ENCODE assay signal across 8 cellular contexts in the genomic region with DNA sequence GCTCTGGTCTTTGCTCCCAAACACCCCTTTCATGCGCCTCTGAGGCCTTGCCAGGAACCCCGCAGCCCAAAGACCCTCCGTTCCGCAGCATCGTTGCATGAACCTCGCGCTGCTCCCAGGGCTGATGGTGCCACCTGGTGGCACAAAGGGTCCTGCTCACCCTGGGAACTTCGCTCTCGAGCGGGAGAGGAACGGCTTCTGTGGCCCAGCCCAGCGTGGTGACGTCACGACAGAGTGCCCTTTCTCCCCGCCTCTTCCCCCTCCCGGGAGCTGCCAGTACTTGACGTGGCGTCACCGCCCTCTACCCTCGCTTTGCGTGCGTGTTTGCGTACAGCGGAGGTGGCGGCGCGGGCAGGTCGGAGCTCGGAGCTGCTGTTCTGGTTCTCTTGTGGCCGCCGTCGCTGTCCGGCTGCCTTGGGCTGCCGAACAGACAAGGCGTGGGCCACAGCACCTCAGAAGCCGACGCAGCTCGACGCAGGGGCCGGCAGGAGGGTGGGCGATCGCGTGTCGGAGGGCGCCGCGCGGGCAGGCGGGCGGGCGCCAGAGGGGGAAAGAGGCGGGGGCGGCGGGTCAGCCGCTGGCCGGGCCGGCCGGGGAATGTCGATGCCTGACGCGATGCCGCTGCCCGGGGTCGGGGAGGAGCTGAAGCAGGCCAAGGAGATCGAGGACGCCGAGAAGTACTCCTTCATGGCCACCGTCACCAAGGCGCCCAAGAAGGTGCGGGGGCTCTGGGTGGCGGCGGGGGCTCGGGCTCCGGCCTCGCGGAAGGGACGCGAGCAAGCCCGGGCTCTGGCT. TPM values are rescaled to one million over a fixed set of nuclear protein-coding genes. Genes with fewer than 3 reads are reported as not detected.
DNase-seq lines count a peak whose midpoint lies in the region; ATAC-seq and TF ChIP-seq lines count a peak whose summit lies in the region.

A gene (plus strand): TSS at position 310 of the 795 bp plus-strand sequence. CDS start 288 bp downstream, at position 598.

- TF ChIP-seq RAD21 in Ishikawa (IDR thresholded peaks at IDR 0.05; ENCODE audit: low read depth) = peak; percentile 100

- H3K9me3 ChIP-seq in mucosa of descending colon = no peaks in the 10 kb centered on the region

- DNase-seq in DMS53 treated with DMSO at 0.1 percent for 48 hours (lab: John Stamatoyannopoulos, UW; ENCODE audit: unreplicated experiment) (peak; percentile 97), OCI-M2 (lab: John Stamatoyannopoulos, UW; ENCODE audit: unreplicated experiment) (peak; percentile 90), activated T-cell treated with anti-CD3 and anti-CD28 coated beads for 4 hours (peak; percentile 98), epithelial cell of esophagus (ENCODE audit: low read depth) (peak; percentile 99), mucosa of descending colon (peak; percentile 99 to 100 (median 100))
- peak; percentile 99 for DNase-seq in stimulated activated CD8-positive, alpha-beta memory T cell treated with anti-CD3 and anti-CD28 coated beads, Interleukin-4, amount 100 ng/mL, for 24 hours (ENCODE audit: low read depth)

- peak within 1 kb of the TSS; percentile 79 for H3K4me3 ChIP-seq in epithelial cell of esophagus (ENCODE audit: low read length)
- H3K4me3 ChIP-seq in mucosa of descending colon = peak within 1 kb of the TSS; percentile 75

- TF ChIP-seq CTCF in epithelial cell of esophagus (IDR thresholded peaks at IDR 0.05; ENCODE audit: insufficient read depth, low read depth, low read length, missing control alignments) = peak; percentile 95
- TF ChIP-seq CTCF in mucosa of descending colon (IDR thresholded peaks at IDR 0.05) = peak; percentile 97

- ATAC-seq in GM21576 (IDR thresholded peaks at IDR 0.05; ENCODE audit: unreplicated experiment) (peak; percentile 98), mucosa of descending colon (peak; percentile 98)

- intact Hi-C loops in mucosa of descending colon (cut with DNase I, micrococcal nuclease) = loop anchor here (5.0 to 10.0 kb wide), 3 partner anchors 207 to 440 kb away; a partner anchor contains a TSS

- 0 out of 2 replicates have a peak, but pooled peaks have one; percentile 25 for TF ChIP-seq EP300 in Ishikawa (IDR thresholded peaks at IDR 0.05; ENCODE audit: borderline replicate concordance)

- peaks cover 41% of the 10 kb centered on the region for H3K4me1 ChIP-seq in mucosa of descending colon (ENCODE audit: low read depth)

- no peaks in the 10 kb centered on the region for H3K36me3 ChIP-seq in mucosa of descending colon (ENCODE audit: low read depth)

TF ChIP-seq in Ishikawa, 13 proteins besides CTCF, POLR2A, EP300 and RAD21:
- TF ChIP-seq FOXM1 (IDR thresholded peaks at IDR 0.05; ENCODE audit: borderline replicate concordance, low read depth) (no peak), YY1 (IDR thresholded peaks at IDR 0.05; ENCODE audit: low read depth) (peak; percentile 97), TEAD4 (IDR thresholded peaks at IDR 0.05) (no peak), TCF12 (IDR thresholded peaks at IDR 0.05; ENCODE audit: low read depth) (peak; percentile 20; the same call in 1 of the 2 replicates), ZBTB7A (IDR thresholded peaks at IDR 0.05; ENCODE audit: low read depth) (peak; percentile 71), NFIC (IDR thresholded peaks at IDR 0.05) (0 out of 2 replicates have a peak, but pooled peaks have one; percentile 4), CEBPB (IDR thresholded peaks at IDR 0.05) (no peak), TAF1 (IDR thresholded peaks at IDR 0.05; ENCODE audit: low read depth) (peak; percentile 73), EGR1 (IDR thresholded peaks at IDR 0.05) (peak; percentile 75), CREB1 (IDR thresholded peaks at IDR 0.05; ENCODE audit: low read depth) (peak; percentile 86)
- TF ChIP-seq, protein P1, sequence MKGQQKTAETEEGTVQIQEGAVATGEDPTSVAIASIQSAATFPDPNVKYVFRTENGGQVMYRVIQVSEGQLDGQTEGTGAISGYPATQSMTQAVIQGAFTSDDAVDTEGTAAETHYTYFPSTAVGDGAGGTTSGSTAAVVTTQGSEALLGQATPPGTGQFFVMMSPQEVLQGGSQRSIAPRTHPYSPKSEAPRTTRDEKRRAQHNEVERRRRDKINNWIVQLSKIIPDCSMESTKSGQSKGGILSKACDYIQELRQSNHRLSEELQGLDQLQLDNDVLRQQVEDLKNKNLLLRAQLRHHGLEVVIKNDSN (IDR thresholded peaks at IDR 0.05) = no peak
- TF ChIP-seq, protein P2, sequence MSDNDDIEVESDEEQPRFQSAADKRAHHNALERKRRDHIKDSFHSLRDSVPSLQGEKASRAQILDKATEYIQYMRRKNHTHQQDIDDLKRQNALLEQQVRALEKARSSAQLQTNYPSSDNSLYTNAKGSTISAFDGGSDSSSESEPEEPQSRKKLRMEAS (IDR thresholded peaks at IDR 0.05) = peak; percentile 10
- TF ChIP-seq, protein P3, sequence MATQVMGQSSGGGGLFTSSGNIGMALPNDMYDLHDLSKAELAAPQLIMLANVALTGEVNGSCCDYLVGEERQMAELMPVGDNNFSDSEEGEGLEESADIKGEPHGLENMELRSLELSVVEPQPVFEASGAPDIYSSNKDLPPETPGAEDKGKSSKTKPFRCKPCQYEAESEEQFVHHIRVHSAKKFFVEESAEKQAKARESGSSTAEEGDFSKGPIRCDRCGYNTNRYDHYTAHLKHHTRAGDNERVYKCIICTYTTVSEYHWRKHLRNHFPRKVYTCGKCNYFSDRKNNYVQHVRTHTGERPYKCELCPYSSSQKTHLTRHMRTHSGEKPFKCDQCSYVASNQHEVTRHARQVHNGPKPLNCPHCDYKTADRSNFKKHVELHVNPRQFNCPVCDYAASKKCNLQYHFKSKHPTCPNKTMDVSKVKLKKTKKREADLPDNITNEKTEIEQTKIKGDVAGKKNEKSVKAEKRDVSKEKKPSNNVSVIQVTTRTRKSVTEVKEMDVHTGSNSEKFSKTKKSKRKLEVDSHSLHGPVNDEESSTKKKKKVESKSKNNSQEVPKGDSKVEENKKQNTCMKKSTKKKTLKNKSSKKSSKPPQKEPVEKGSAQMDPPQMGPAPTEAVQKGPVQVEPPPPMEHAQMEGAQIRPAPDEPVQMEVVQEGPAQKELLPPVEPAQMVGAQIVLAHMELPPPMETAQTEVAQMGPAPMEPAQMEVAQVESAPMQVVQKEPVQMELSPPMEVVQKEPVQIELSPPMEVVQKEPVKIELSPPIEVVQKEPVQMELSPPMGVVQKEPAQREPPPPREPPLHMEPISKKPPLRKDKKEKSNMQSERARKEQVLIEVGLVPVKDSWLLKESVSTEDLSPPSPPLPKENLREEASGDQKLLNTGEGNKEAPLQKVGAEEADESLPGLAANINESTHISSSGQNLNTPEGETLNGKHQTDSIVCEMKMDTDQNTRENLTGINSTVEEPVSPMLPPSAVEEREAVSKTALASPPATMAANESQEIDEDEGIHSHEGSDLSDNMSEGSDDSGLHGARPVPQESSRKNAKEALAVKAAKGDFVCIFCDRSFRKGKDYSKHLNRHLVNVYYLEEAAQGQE (IDR thresholded peaks at IDR 0.05; ENCODE audit: low read depth) = no peak

RNA-seq across cellular contexts. Expression of the gene that starts here (rescaled TPM):
- 100 to 1,000 TPM in 1 of 3 donors, 10 to 100 TPM in 2; 87.5 to 116 (median 87.8) TPM for total RNA-seq in mucosa of descending colon

Comparison
In these comparisons a context has a peak if more than half of its experiments do, and no peak if none do; other contexts are left out.
1. Peak in every context shown above with its lines: DNase-seq, ATAC-seq and H3K4me3 ChIP-seq.